8 cellular contexts compared by ENCODE assay signal in the genomic region with DNA sequence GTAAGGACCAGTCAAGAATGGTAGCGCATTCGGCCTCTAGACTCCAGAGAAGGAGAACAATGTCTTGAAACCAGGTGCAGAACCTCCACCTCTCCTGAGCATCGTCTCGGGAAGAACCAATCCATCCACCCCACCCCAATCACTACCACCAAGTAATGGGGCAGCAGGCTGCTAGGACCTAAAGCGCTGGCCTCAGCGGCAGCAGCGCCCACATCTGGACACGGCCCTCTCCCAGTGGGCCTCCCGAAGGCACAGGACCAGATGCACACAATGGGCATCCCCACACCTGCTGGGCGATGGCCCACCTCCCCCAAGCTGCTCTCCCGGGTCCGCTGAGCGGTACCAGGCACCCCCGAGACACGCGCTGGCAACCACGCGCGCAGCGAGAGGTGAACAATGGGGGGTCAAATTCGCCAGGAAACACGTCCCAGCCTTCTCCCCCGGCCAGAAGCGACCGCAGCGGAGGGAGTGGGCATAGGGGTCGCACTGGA. TPM values are rescaled to one million over a fixed set of nuclear protein-coding genes. Genes with fewer than 3 reads are reported as not detected.
A peak's percentile ranks its signal among the peaks of the same experiment; 100 is the strongest.
DNase-seq lines count a peak whose midpoint lies in the region; ATAC-seq and TF ChIP-seq lines count a peak whose summit lies in the region.

No MANE protein-coding gene starts in this region.

- H3K9me3 Mint-ChIP-seq in activated T-cell treated with anti-CD3 and anti-CD28 coated beads, Interleukin-2, amount 50 U/mL, for 24 hours = no peaks in the 10 kb centered on the region
- no peaks in the 10 kb centered on the region for H3K9me3 Mint-ChIP-seq in activated naive CD8-positive, alpha-beta T cell treated with anti-CD3 and anti-CD28 coated beads for 36 hours
- H3K9me3 Mint-ChIP-seq in progenitor cell of endocrine pancreas (ENCODE audit: low read depth) = no peaks in the 10 kb centered on the region

- no peaks in the 10 kb centered on the region for H3K4me1 ChIP-seq in right cardiac atrium (ENCODE audit: control insufficient read depth, insufficient read depth, low read length)

- no peak for DNase-seq in activated T-cell treated with anti-CD3 and anti-CD28 coated beads, Interleukin-2, amount 50 U/mL, for 24 hours
- DNase-seq in activated T-cell treated with anti-CD3 and anti-CD28 coated beads for 4 hours (no peak), right cardiac atrium (peak; percentile 21 to 73 (median 64)), progenitor cell of endocrine pancreas (ENCODE audit: low spot score, unreplicated experiment) (peak; percentile 20)
- DNase-seq in activated naive CD8-positive, alpha-beta T cell treated with anti-CD3 and anti-CD28 coated beads for 36 hours = no peak
- no peak for DNase-seq in activated effector memory CD4-positive, alpha-beta T cell treated with Interleukin-2 at 50 U/mL for 16 hours

- peaks cover 19% of the 10 kb centered on the region for H3K4me1 Mint-ChIP-seq in activated T-cell treated with anti-CD3 and anti-CD28 coated beads, Interleukin-2, amount 50 U/mL, for 24 hours (ENCODE audit: low read depth)
- peaks cover 14% of the 10 kb centered on the region for H3K4me1 Mint-ChIP-seq in activated naive CD8-positive, alpha-beta T cell treated with anti-CD3 and anti-CD28 coated beads for 36 hours
- peaks cover 16% of the 10 kb centered on the region for H3K4me1 Mint-ChIP-seq in progenitor cell of endocrine pancreas (ENCODE audit: low read depth)

- intact Hi-C loops in right cardiac atrium (cut with DNase I) = loop anchor here in 2 of 4 donors (10.0 kb wide), 1 partner anchor 128 kb away; no protein-coding TSS in a partner anchor

- H3K27me3 ChIP-seq in right cardiac atrium (ENCODE audit: control insufficient read depth, insufficient read depth) = no peaks in the 10 kb centered on the region

- H3K27me3 Mint-ChIP-seq in activated T-cell treated with anti-CD3 and anti-CD28 coated beads, Interleukin-2, amount 50 U/mL, for 24 hours = peaks cover 63% of the 10 kb centered on the region
- peaks cover 62% of the 10 kb centered on the region for H3K27me3 Mint-ChIP-seq in activated naive CD8-positive, alpha-beta T cell treated with anti-CD3 and anti-CD28 coated beads for 36 hours
- H3K27me3 Mint-ChIP-seq in progenitor cell of endocrine pancreas = peaks cover 39% of the 10 kb centered on the region

- no peak overlapping the region for H3K27ac Mint-ChIP-seq in activated T-cell treated with anti-CD3 and anti-CD28 coated beads, Interleukin-2, amount 50 U/mL, for 24 hours
- no peak overlapping the region for H3K27ac Mint-ChIP-seq in activated naive CD8-positive, alpha-beta T cell treated with anti-CD3 and anti-CD28 coated beads for 36 hours
- peak overlapping the region; percentile 21 for H3K27ac Mint-ChIP-seq in progenitor cell of endocrine pancreas

- H3K36me3 Mint-ChIP-seq in activated T-cell treated with anti-CD3 and anti-CD28 coated beads, Interleukin-2, amount 50 U/mL, for 24 hours (ENCODE audit: low read depth) = no peaks in the 10 kb centered on the region
- no peaks in the 10 kb centered on the region for H3K36me3 Mint-ChIP-seq in activated naive CD8-positive, alpha-beta T cell treated with anti-CD3 and anti-CD28 coated beads for 36 hours
- H3K36me3 Mint-ChIP-seq in progenitor cell of endocrine pancreas (ENCODE audit: insufficient read depth) = no peaks in the 10 kb centered on the region

- peak overlapping the region; percentile 47 for H3K4me3 Mint-ChIP-seq in activated T-cell treated with anti-CD3 and anti-CD28 coated beads, Interleukin-2, amount 50 U/mL, for 24 hours
- peak overlapping the region; percentile 1 for H3K4me3 Mint-ChIP-seq in activated naive CD8-positive, alpha-beta T cell treated with anti-CD3 and anti-CD28 coated beads for 36 hours
- H3K4me3 Mint-ChIP-seq in progenitor cell of endocrine pancreas (ENCODE audit: low read depth) = peak overlapping the region; percentile 90

- H3K4me3 ChIP-seq in right cardiac atrium (ENCODE audit: low read length) = peak overlapping the region; percentile 76

- no peaks in the 10 kb centered on the region for H3K9me3 ChIP-seq in right cardiac atrium (ENCODE audit: control insufficient read depth, low read length)

- TF ChIP-seq CTCF in progenitor cell of endocrine pancreas (IDR thresholded peaks at IDR 0.05; ENCODE audit: unreplicated experiment) = peak; percentile 16

- WGBS in right cardiac atrium = 1% methylated on average over 27 of the region's 27 CpGs

- no peak overlapping the region for H3K27ac ChIP-seq in right cardiac atrium (ENCODE audit: low read length)

- ATAC-seq in right cardiac atrium (peak; percentile 71 to 82), GM18498 (IDR thresholded peaks at IDR 0.05; ENCODE audit: unreplicated experiment) (no peak), HG02642 (IDR thresholded peaks at IDR 0.05; ENCODE audit: poor library complexity, unreplicated experiment) (no peak)

RNA-seq across cellular contexts. Expression of a gene that starts 0.6 kb away (rescaled TPM):
- not detected for total RNA-seq in activated naive CD8-positive, alpha-beta T cell treated with anti-CD3 and anti-CD28 coated beads for 36 hours
- 1 to 10 TPM; 4.1 to 5.5 (median 4.4) TPM for total RNA-seq in right cardiac atrium
- polyA plus RNA-seq in right cardiac atrium = 2.0 TPM
- total RNA-seq in progenitor cell of endocrine pancreas = 9.5 and 14.0 TPM in 2 replicates

Comparison
In these comparisons a context has a peak if more than half of its experiments do, and no peak if none do; other contexts are left out.
1. DNase-seq: peak in right cardiac atrium (3 of 3) and progenitor cell of endocrine pancreas (single experiment); none in activated T-cell treated with anti-CD3 and anti-CD28 coated beads, Interleukin-2, amount 50 U/mL, for 24 hours (single experiment), activated T-cell treated with anti-CD3 and anti-CD28 coated beads for 4 hours (single experiment), activated naive CD8-positive, alpha-beta T cell treated with anti-CD3 and anti-CD28 coated beads for 36 hours (single experiment) and activated effector memory CD4-positive, alpha-beta T cell treated with Interleukin-2 at 50 U/mL for 16 hours (single experiment).
2. H3K4me3 Mint-ChIP-seq: peak in every context shown above with its lines; median percentile 90 in progenitor cell of endocrine pancreas; 47 in activated T-cell treated with anti-CD3 and anti-CD28 coated beads, Interleukin-2, amount 50 U/mL, for 24 hours; 1 in activated naive CD8-positive, alpha-beta T cell treated with anti-CD3 and anti-CD28 coated beads for 36 hours.
3. ATAC-seq: peak in right cardiac atrium (2 of 2); none in GM18498 (single experiment) and HG02642 (single experiment).
4. RNA of a gene that starts 0.6 kb away (total RNA-seq): 9.5 to 14.0 TPM in progenitor cell of endocrine pancreas and 4.1 to 5.5 TPM in right cardiac atrium; not detected in activated naive CD8-positive, alpha-beta T cell treated with anti-CD3 and anti-CD28 coated beads for 36 hours; every median in the first group is over 4 times any median in the second.